Comparison of ENCODE assay signal across 10 cellular contexts in the genomic region with DNA sequence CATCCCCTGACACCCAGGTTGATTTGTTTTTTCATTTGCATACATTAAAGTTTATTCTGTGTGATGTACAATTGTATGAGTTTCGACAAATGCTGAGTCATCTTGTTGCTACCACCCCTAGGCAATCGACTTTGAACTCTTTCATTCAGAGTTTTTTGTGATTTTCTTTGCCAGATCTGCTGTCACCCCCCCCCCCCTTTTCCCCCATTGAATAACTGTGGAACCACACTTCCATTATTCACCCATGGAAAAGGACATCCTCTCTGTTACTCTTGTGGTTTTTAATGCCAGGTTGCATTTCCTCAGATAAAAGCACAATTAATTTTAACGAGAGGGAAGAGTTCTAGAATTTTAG. TPM values are rescaled to one million over a fixed set of nuclear protein-coding genes. Genes with fewer than 3 reads are reported as not detected.
DNase-seq lines count a peak whose midpoint lies in the region; ATAC-seq lines count a peak whose summit lies in the region.
"Had no signal": no experiment of that assay in that cellular context is flagged by ENCODE, and none has a peak within 500 bp of the region (broad histone marks: within the 10 kb centered on the region; RNA-seq: fewer than 3 reads in every experiment).

No MANE protein-coding gene starts in this region.

- CTCF ChIA-PET in activated CD8-positive, alpha-beta memory T cell treated with anti-CD3 and anti-CD28 coated beads, Interleukin-2, amount 10 ng/mL, durations not matched to agents 7 days and 5 days (lab: Charles Lee): interaction anchor here (2.0 kb wide), 1 partner anchor 13 kb away, joined by 7 read pairs; no protein-coding TSS in a partner anchor

- peaks cover 11% of the 10 kb centered on the region for H3K36me3 ChIP-seq in SK-N-MC (ENCODE audit: insufficient read depth, low read length)
- H3K36me3 ChIP-seq: prostate gland had no signal

- DNase-seq in activated CD8-positive, alpha-beta memory T cell treated with anti-CD3 and anti-CD28 coated beads, Interleukin-2, amount 10 ng/mL, durations not matched to agents 7 days and 5 days: no peak
- DNase-seq in activated CD8-positive, alpha-beta memory T cell treated with anti-CD3 and anti-CD28 coated beads, Interleukin-2, amount 50 U/mL, for 4 hours: no peak
- DNase-seq in SK-N-MC (ENCODE audit: low read depth, low spot score): peak; percentile 52
- no peak for DNase-seq in epithelial cell of prostate (ENCODE audit: low read depth, low spot score)
- no peak for DNase-seq in NOMO-1 (lab: John Stamatoyannopoulos, UW; ENCODE audit: unreplicated experiment in 2 of 2)
- no peak for DNase-seq in CD1c-positive myeloid dendritic cell (ENCODE audit: extremely low spot score)
- DNase-seq: activated CD8-positive, alpha-beta memory T cell treated with anti-CD3 and anti-CD28 coated beads for 24 hours had no signal

- H3K9me3 ChIP-seq in SK-N-MC (ENCODE audit: low read depth, low read length): no peaks in the 10 kb centered on the region
- H3K9me3 ChIP-seq: prostate gland had no signal

- peak overlapping the region; percentile 84 for H3K27ac Mint-ChIP-seq in activated CD8-positive, alpha-beta memory T cell treated with anti-CD3 and anti-CD28 coated beads, Interleukin-2, amount 10 ng/mL, durations not matched to agents 7 days and 5 days
- peak overlapping the region; percentile 91 for H3K27ac Mint-ChIP-seq in stimulated activated memory B cell treated with anti-CD40 and anti-IgM and Interleukin-4, amounts not matched to agents 10 μg/mL and 1 μg/mL and 100 μg/mL, for 72 hours

- peak overlapping the region; percentile 32 for H3K4me3 ChIP-seq in SK-N-MC
- H3K4me3 ChIP-seq: prostate gland had no signal

- H3K9me3 Mint-ChIP-seq in activated CD8-positive, alpha-beta memory T cell treated with anti-CD3 and anti-CD28 coated beads, Interleukin-2, amount 10 ng/mL, durations not matched to agents 7 days and 5 days (ENCODE audit: low read depth): no peaks in the 10 kb centered on the region
- H3K9me3 Mint-ChIP-seq in stimulated activated memory B cell treated with anti-CD40 and anti-IgM and Interleukin-4, amounts not matched to agents 10 μg/mL and 1 μg/mL and 100 μg/mL, for 72 hours: no peaks in the 10 kb centered on the region

- peaks cover 18% of the 10 kb centered on the region for H3K36me3 Mint-ChIP-seq in activated CD8-positive, alpha-beta memory T cell treated with anti-CD3 and anti-CD28 coated beads, Interleukin-2, amount 10 ng/mL, durations not matched to agents 7 days and 5 days
- H3K36me3 Mint-ChIP-seq in stimulated activated memory B cell treated with anti-CD40 and anti-IgM and Interleukin-4, amounts not matched to agents 10 μg/mL and 1 μg/mL and 100 μg/mL, for 72 hours: peaks cover 18% of the 10 kb centered on the region

- no peak overlapping the region for H3K9ac ChIP-seq in SK-N-MC (ENCODE audit: insufficient read length)

- ATAC-seq in activated CD8-positive, alpha-beta memory T cell treated with anti-CD3 and anti-CD28 coated beads, Interleukin-2, amount 10 ng/mL, durations not matched to agents 7 days and 5 days: no peak
- ATAC-seq in stimulated activated memory B cell treated with anti-CD40 and anti-IgM and Interleukin-4, amounts not matched to agents 10 μg/mL and 1 μg/mL and 100 μg/mL, for 72 hours: no peak
- ATAC-seq in HG03097 (IDR thresholded peaks at IDR 0.05; ENCODE audit: low FRiP score, unreplicated experiment): no peak

- no peaks in the 10 kb centered on the region for H3K27me3 Mint-ChIP-seq in activated CD8-positive, alpha-beta memory T cell treated with anti-CD3 and anti-CD28 coated beads, Interleukin-2, amount 10 ng/mL, durations not matched to agents 7 days and 5 days
- H3K27me3 Mint-ChIP-seq in stimulated activated memory B cell treated with anti-CD40 and anti-IgM and Interleukin-4, amounts not matched to agents 10 μg/mL and 1 μg/mL and 100 μg/mL, for 72 hours: no peaks in the 10 kb centered on the region

- H3K27ac ChIP-seq in SK-N-MC: no peak overlapping the region
- peak overlapping the region; percentile 36 for H3K27ac ChIP-seq in epithelial cell of prostate
- H3K27ac ChIP-seq: prostate gland had no signal

- H3K4me1 Mint-ChIP-seq in activated CD8-positive, alpha-beta memory T cell treated with anti-CD3 and anti-CD28 coated beads, Interleukin-2, amount 10 ng/mL, durations not matched to agents 7 days and 5 days: peaks cover 84% of the 10 kb centered on the region
- peaks cover 78% of the 10 kb centered on the region for H3K4me1 Mint-ChIP-seq in stimulated activated memory B cell treated with anti-CD40 and anti-IgM and Interleukin-4, amounts not matched to agents 10 μg/mL and 1 μg/mL and 100 μg/mL, for 72 hours

- peak overlapping the region; percentile 16 for H3K4me3 Mint-ChIP-seq in activated CD8-positive, alpha-beta memory T cell treated with anti-CD3 and anti-CD28 coated beads, Interleukin-2, amount 10 ng/mL, durations not matched to agents 7 days and 5 days
- H3K4me3 Mint-ChIP-seq in stimulated activated memory B cell treated with anti-CD40 and anti-IgM and Interleukin-4, amounts not matched to agents 10 μg/mL and 1 μg/mL and 100 μg/mL, for 72 hours: peak overlapping the region; percentile 12

RNA-seq across cellular contexts. Expression of gene FAM120AOS, which starts 13.7 kb away (rescaled TPM):
- total RNA-seq in activated CD8-positive, alpha-beta memory T cell treated with anti-CD3 and anti-CD28 coated beads, Interleukin-2, amount 10 ng/mL, durations not matched to agents 7 days and 5 days: 10 to 100 TPM; 36.2 to 41.2 TPM

RNA-seq across cellular contexts. Expression of gene FAM120A, which starts 15.6 kb away (rescaled TPM):
- total RNA-seq in activated CD8-positive, alpha-beta memory T cell treated with anti-CD3 and anti-CD28 coated beads, Interleukin-2, amount 10 ng/mL, durations not matched to agents 7 days and 5 days: 100 to 1,000 TPM; 143 to 155 TPM
